Comparison of ENCODE assay signal across 16 cellular contexts in genomic region chr15:34603095-34603494, GRCh38. TPM values are rescaled to one million over a fixed set of nuclear protein-coding genes. Genes with fewer than 3 reads are reported as not detected.
DNase-seq lines count a peak whose midpoint lies in the region; ATAC-seq, FAIRE-seq and TF ChIP-seq lines count a peak whose summit lies in the region.
"Had no signal": no experiment of that assay in that cellular context is flagged by ENCODE, and none has a peak within 500 bp of the region (broad histone marks: within the 10 kb centered on the region; RNA-seq: fewer than 3 reads in every experiment).

No MANE protein-coding gene starts in this region.

- in situ Hi-C loops in K562 (cut with MboI): no loop called here

- FAIRE-seq in K562 (lab: Jason Lieb, UNC): no peak
- FAIRE-seq: D721Med, H54 had no signal

- no peak overlapping the region for H3K9ac ChIP-seq in K562 (ENCODE audit: insufficient read depth in 1 of 2, low read depth in 2 of 2, low read length in 2 of 2)
- H3K9ac ChIP-seq: GM23248 had no signal

- ATAC-seq in K562: no peak
- ATAC-seq: CD8-positive, alpha-beta T cell had no signal

- H3K4me1 ChIP-seq in K562 (replicated peaks in 1 of 2; ENCODE audit: control insufficient read depth in 2 of 2, insufficient read depth in 2 of 2, low read length in 2 of 2): no peaks in the 10 kb centered on the region

- TF ChIP-seq RAD21 in K562 (CRISPR knock-in tag; conservative IDR thresholded peaks at IDR 0.05 in 1 of 2, IDR thresholded peaks at IDR 0.05 in 1 of 2): no peak

- 14% methylated on average over 8 of the region's 8 CpGs for WGBS in K562 (ENCODE audit: insufficient coverage, low coverage, missing lambda C conversion rate)

- peak; percentile 2 for DNase-seq in DMS53 (lab: John Stamatoyannopoulos, UW)
- DNase-seq in DMS53 treated with DMSO at 0.1 percent for 48 hours (lab: John Stamatoyannopoulos, UW; ENCODE audit: unreplicated experiment): no peak
- DNase-seq in NCI-H69 (lab: John Stamatoyannopoulos, UW): peak; percentile 17
- no peak for DNase-seq in K562 (ENCODE audit: extremely low read depth in 1 of 4, low spot score in 3 of 4)
- DNase-seq in iris pigment epithelial cell (ENCODE audit: low read depth): peak; percentile 3
- no peak for DNase-seq in retina
- DNase-seq in caudate nucleus (lab: John Stamatoyannopoulos, UW): no peak
- DNase-seq in stimulated activated CD4-positive, alpha-beta T cell treated with anti-CD3 and anti-CD28 coated beads, Interleukin-2, amount 100 ng/mL, for 48 hours: no peak
- DNase-seq: CD8-positive, alpha-beta T cell; COR-L47; DMS153; GF-D8; GM23248 had no signal

- no peaks in the 10 kb centered on the region for H3K27me3 ChIP-seq in K562 (ENCODE audit: control insufficient read depth in 2 of 2, insufficient read depth in 2 of 2, low read length in 2 of 2)

- no peak overlapping the region for H3K4me2 ChIP-seq in K562 (ENCODE audit: insufficient read depth, low read length)

- intact Hi-C loops in K562 (cut with micrococcal nuclease): no loop called here

- POLR2A ChIA-PET in K562 (lab: Yijun Ruan, JAX): no interaction called here

- TF ChIP-seq EP300 in K562 (IDR thresholded peaks at IDR 0.05; ENCODE audit: low read length): no peak

- TF ChIP-seq CTCF in K562 (IDR thresholded peaks at IDR 0.05 in 2 of 3, conservative IDR thresholded peaks at IDR 0.05 in 1 of 3; ENCODE audit: insufficient read depth in 2 of 3, low read depth in 1 of 3, low read length in 3 of 3): no peak

- no peaks in the 10 kb centered on the region for H3K36me3 ChIP-seq in K562 (ENCODE audit: control insufficient read depth, insufficient read depth, low read length)

- 0 out of 2 replicates have a peak overlapping the region, but pooled peaks have one; percentile 40 for H2AFZ ChIP-seq in K562 (ENCODE audit: low read depth, low read length)
- H2AFZ ChIP-seq: GM23248 had no signal

- no peaks in the 10 kb centered on the region for H3K9me3 ChIP-seq in K562 (replicated peaks; ENCODE audit: control insufficient read depth, insufficient read depth, low read depth, low read length)

- no peak overlapping the region for H3K4me3 ChIP-seq in K562
- H3K4me3 ChIP-seq: GM23248 had no signal

- CTCF ChIA-PET in K562 (lab: Yijun Ruan, JAX; ENCODE audit: low intra/inter-chr PET ratio): no interaction called here

- no peaks in the 10 kb centered on the region for H3K9me1 ChIP-seq in K562 (ENCODE audit: control insufficient read depth, insufficient read depth, low read length)

- no peaks in the 10 kb centered on the region for H4K20me1 ChIP-seq in K562 (replicated peaks; ENCODE audit: control insufficient read depth, insufficient read depth, low read length)

- no TSS peak for BruUV-seq in K562 (replicated peaks; lab: Mats Ljungman, UMichigan)

- no peak for TF ChIP-seq POLR2A in K562 (conservative IDR thresholded peaks at IDR 0.05)

- H3K27ac ChIP-seq in K562 (ENCODE audit: extremely low read depth, low read depth, low read length): no peak overlapping the region
- no peak overlapping the region for H3K27ac ChIP-seq in caudate nucleus (ENCODE audit: low read depth, low read length)
- H3K27ac ChIP-seq: 22Rv1, GM23248 had no signal

- H3K79me2 ChIP-seq in K562 (ENCODE audit: control insufficient read depth, insufficient read depth, low read length): no peaks in the 10 kb centered on the region

TF ChIP-seq in K562, 482 proteins besides CTCF, POLR2A, EP300 and RAD21:
- TF ChIP-seq PYGO2 (tag; IDR thresholded peaks at IDR 0.05) (no peak), NFE2 (IDR thresholded peaks at IDR 0.05; ENCODE audit: low read depth) (no peak), BRF1 (IDR thresholded peaks at IDR 0.05; ENCODE audit: borderline replicate concordance, extremely low read depth, insufficient read length) (no peak), ZNF395 (CRISPR knock-in tag; IDR thresholded peaks at IDR 0.05) (no peak), MCM3 (IDR thresholded peaks at IDR 0.05) (no peak), PRDM10 (IDR thresholded peaks at IDR 0.05; ENCODE audit: partially characterized antibody) (no peak), ZNF589 (CRISPR knock-in tag; IDR thresholded peaks at IDR 0.05; ENCODE audit: low read depth) (no peak), ZNF124 (CRISPR knock-in tag; IDR thresholded peaks at IDR 0.05) (no peak), ZBTB5 (IDR thresholded peaks at IDR 0.05) (no peak), ZBTB26 (CRISPR knock-in tag; IDR thresholded peaks at IDR 0.05) (no peak)

RNA-seq across cellular contexts. Expression of gene GOLGA8B, which starts 19.6 kb away (rescaled TPM):
- total RNA-seq in K562 (2011; cell fraction: chromatin; rRNA removed; ENCODE audit: low replicate concordance): 390 and 496 TPM in 2 replicates
- total RNA-seq in K562 (2011; cell fraction: nucleolus; rRNA removed): 104 and 126 TPM in 2 replicates
- 172 and 193 TPM in 2 replicates for total RNA-seq in K562 (2011; cell fraction: nucleoplasm; rRNA removed)
- total RNA-seq in K562 (2014; rRNA removed) (42.7 and 54.1 TPM in 2 replicates), K562 (2014; rRNA removed; fragmentation: Illumina TruSeq; extraction: Trizol) (45.5 and 53.2 TPM in 2 replicates), K562 (2015; rRNA removed; fragmentation: Illumina TruSeq; extraction: Trizol) (33.8 TPM in 2 replicates), K562 (2021) (65.3 and 79.5 TPM in 2 replicates)
- polyA plus RNA-seq in K562 (2011; rRNA removed) (120 and 133 TPM in 2 replicates), K562 (2014; fragmentation: Illumina TruSeq; extraction: Trizol) (63.1 and 84.4 TPM in 2 replicates), K562 (2014; fragmentation: Nextera tagmentation; extraction: Ambion mirVana) (10 to 100 TPM in 1 of 2 experiments, 1 to 10 TPM in 1; 7.9 to 10.2 TPM), K562 (2014; rRNA removed) (166 and 236 TPM in 2 replicates)
- 20.2 and 43.3 TPM in 2 replicates for polyA plus RNA-seq in K562 (2011; cell fraction: cytosol; rRNA removed)
- 403 and 445 TPM in 2 replicates for polyA plus RNA-seq in K562 (2011; cell fraction: nucleus; rRNA removed)
- polyA plus RNA-seq in K562 (2012): 46.7 and 119 TPM in 2 replicates
- 15.1 and 27.9 TPM in 2 replicates for polyA minus RNA-seq in K562 (2011; rRNA and poly(A)+ RNA removed)
- 7.1 and 13.0 TPM in 2 replicates for polyA minus RNA-seq in K562 (2011; cell fraction: cytosol; rRNA and poly(A)+ RNA removed)
- 54.5 and 77.9 TPM in 2 replicates for polyA minus RNA-seq in K562 (2011; cell fraction: nucleus; rRNA and poly(A)+ RNA removed)

Comparison
In these comparisons a context has a peak if more than half of its experiments do, and no peak if none do; other contexts are left out.
1. DNase-seq: peak in DMS53 (single experiment), NCI-H69 (single experiment) and iris pigment epithelial cell (single experiment); none in DMS53 treated with DMSO at 0.1 percent for 48 hours (single experiment), K562 (0 of 4), retina (single experiment), caudate nucleus (0 of 61) and stimulated activated CD4-positive, alpha-beta T cell treated with anti-CD3 and anti-CD28 coated beads, Interleukin-2, amount 100 ng/mL, for 48 hours (0 of 2).